Comparison of ENCODE assay signal across 28 cellular contexts in the genomic region with DNA sequence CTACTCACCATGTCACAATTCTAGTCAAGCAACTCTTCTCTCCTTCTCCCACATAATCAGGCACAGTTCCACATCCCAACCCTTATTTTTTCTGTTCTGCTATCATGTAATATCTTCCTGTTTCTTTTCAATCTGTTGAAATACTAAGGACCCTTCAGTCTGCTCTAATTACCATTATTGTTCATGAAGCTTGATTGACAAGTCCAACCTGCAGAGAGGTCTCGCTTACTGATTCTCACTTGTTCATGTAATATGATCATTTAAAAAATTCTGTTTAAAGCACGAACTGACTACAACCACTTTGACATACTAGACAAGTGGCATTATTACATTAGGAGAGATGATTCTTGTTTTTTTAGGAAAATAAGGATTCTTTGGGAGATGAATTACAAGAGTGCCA.
"Had no signal": no experiment of that assay in that cellular context is flagged by ENCODE, and none has a peak within 500 bp of the region (broad histone marks: within the 10 kb centered on the region; RNA-seq: fewer than 3 reads in every experiment).

No MANE protein-coding gene starts in this region.

- H3K9me3 ChIP-seq: suprapubic skin, testis, thoracic aorta, thyroid gland, transverse colon, upper lobe of left lung, upper lobe of right lung, uterus, vagina had no signal

- H3K4me3 Mint-ChIP-seq: stimulated activated effector memory CD8-positive, alpha-beta T cell treated with anti-CD3 and anti-CD28 coated beads, Interleukin-12 subunit alpha, Interleukin-12 subunit beta, amount 100 ng/mL, for 72 hours; stimulated activated memory B cell treated with anti-CD40 and anti-IgM and Interleukin-4, amounts not matched to agents 10 μg/mL and 1 μg/mL and 100 μg/mL, for 72 hours; stimulated activated naive B cell treated with anti-CD40 and anti-IgM and Interleukin-4, amounts not matched to agents 10 μg/mL and 1 μg/mL and 100 μg/mL, for 72 hours; stimulated activated naive CD8-positive, alpha-beta T cell treated with anti-CD3 and anti-CD28 coated beads, Interleukin-15, amount 100 ng/mL, for 72 hours; stimulated activated naive CD8-positive, alpha-beta T cell treated with anti-CD3 and anti-CD28 coated beads, Interleukin-15, Interleukin-2, amounts not matched to agents 100 ng/mL and 50 ng/mL, for 24 hours; type B pancreatic cell had no signal

- H3K27ac Mint-ChIP-seq: stimulated activated effector memory CD8-positive, alpha-beta T cell treated with anti-CD3 and anti-CD28 coated beads, Interleukin-12 subunit alpha, Interleukin-12 subunit beta, amount 100 ng/mL, for 72 hours; stimulated activated memory B cell treated with anti-CD40 and anti-IgM and Interleukin-4, amounts not matched to agents 10 μg/mL and 1 μg/mL and 100 μg/mL, for 72 hours; stimulated activated naive B cell treated with anti-CD40 and anti-IgM and Interleukin-4, amounts not matched to agents 10 μg/mL and 1 μg/mL and 100 μg/mL, for 72 hours; stimulated activated naive CD8-positive, alpha-beta T cell treated with anti-CD3 and anti-CD28 coated beads, Interleukin-15, Interleukin-2, amounts not matched to agents 100 ng/mL and 50 ng/mL, for 24 hours; type B pancreatic cell had no signal

- H3K4me1 ChIP-seq: stomach, suprapubic skin, testis, thyroid gland, tibial artery, tibial nerve, transverse colon, upper lobe of left lung, upper lobe of right lung, uterus, vagina had no signal

- H3K4me3 ChIP-seq: stomach, suprapubic skin, testis, thoracic aorta, thyroid gland, tibial artery, tibial nerve, transverse colon, upper lobe of left lung, upper lobe of right lung, uterus, vagina had no signal

- H3K27me3 Mint-ChIP-seq: type B pancreatic cell had no signal

- ATAC-seq: stimulated activated effector memory CD8-positive, alpha-beta T cell treated with anti-CD3 and anti-CD28 coated beads, Interleukin-12 subunit alpha, Interleukin-12 subunit beta, amount 100 ng/mL, for 72 hours; stimulated activated memory B cell treated with anti-CD40 and anti-IgM and Interleukin-4, amounts not matched to agents 10 μg/mL and 1 μg/mL and 100 μg/mL, for 72 hours; stimulated activated naive B cell treated with anti-CD40 and anti-IgM and Interleukin-4, amounts not matched to agents 10 μg/mL and 1 μg/mL and 100 μg/mL, for 72 hours; stimulated activated naive CD8-positive, alpha-beta T cell treated with anti-CD3 and anti-CD28 coated beads, Interleukin-15, amount 100 ng/mL, for 72 hours; stimulated activated naive CD8-positive, alpha-beta T cell treated with anti-CD3 and anti-CD28 coated beads, Interleukin-15, Interleukin-2, amounts not matched to agents 100 U/mL and 50 U/mL, for 24 hours; upper lobe of right lung had no signal

- H3K4me1 Mint-ChIP-seq: stimulated activated effector memory CD8-positive, alpha-beta T cell treated with anti-CD3 and anti-CD28 coated beads, Interleukin-12 subunit alpha, Interleukin-12 subunit beta, amount 100 ng/mL, for 72 hours; stimulated activated memory B cell treated with anti-CD40 and anti-IgM and Interleukin-4, amounts not matched to agents 10 μg/mL and 1 μg/mL and 100 μg/mL, for 72 hours; stimulated activated naive B cell treated with anti-CD40 and anti-IgM and Interleukin-4, amounts not matched to agents 10 μg/mL and 1 μg/mL and 100 μg/mL, for 72 hours; stimulated activated naive CD8-positive, alpha-beta T cell treated with anti-CD3 and anti-CD28 coated beads, Interleukin-15, amount 100 ng/mL, for 72 hours had no signal

- H3K36me3 ChIP-seq: stomach, suprapubic skin, thoracic aorta, thyroid gland, tibial artery, tibial nerve, transverse colon, upper lobe of left lung, upper lobe of right lung, uterus, vagina had no signal

- H3K36me3 Mint-ChIP-seq: stimulated activated effector memory CD8-positive, alpha-beta T cell treated with anti-CD3 and anti-CD28 coated beads, Interleukin-12 subunit alpha, Interleukin-12 subunit beta, amount 100 ng/mL, for 72 hours; stimulated activated memory B cell treated with anti-CD40 and anti-IgM and Interleukin-4, amounts not matched to agents 10 μg/mL and 1 μg/mL and 100 μg/mL, for 72 hours; type B pancreatic cell had no signal

- H3K27me3 ChIP-seq: stomach, suprapubic skin, testis, thyroid gland, tibial artery, tibial nerve, transverse colon, upper lobe of left lung, upper lobe of right lung, uterus, vagina had no signal

- DNase-seq: stimulated activated CD4-positive, alpha-beta T cell treated with anti-CD3 and anti-CD28 coated beads, Interleukin-2, amount 100 ng/mL, for 48 hours; stimulated activated CD4-positive, alpha-beta T cell treated with anti-CD3 and anti-CD28 coated beads, Interleukin-4, amount 100 ng/mL, for 1 hour; stimulated activated CD4-positive, alpha-beta T cell treated with anti-CD3 and anti-CD28 coated beads, Interleukin-4, amount 100 ng/mL, for 24 hours; stimulated activated CD4-positive, alpha-beta T cell treated with anti-CD3 and anti-CD28 coated beads, Interleukin-4, amount 100 ng/mL, for 4 hours; stimulated activated CD8-positive, alpha-beta memory T cell treated with anti-CD3 and anti-CD28 coated beads, Interleukin-4, amount 100 ng/mL, for 48 hours; stimulated activated naive B cell treated with anti-CD40 and anti-IgM and Interleukin-4, amounts not matched to agents 10 μg/mL and 1 μg/mL and 100 μg/mL, for 72 hours; stimulated activated naive CD4-positive, alpha-beta T cell; stimulated activated naive CD4-positive, alpha-beta T cell treated with Interleukin-2 at 50 U/mL for 16 hours; stimulated activated naive CD8-positive, alpha-beta T cell treated with anti-CD3 and anti-CD28 coated beads, Interleukin-15, amount 100 ng/mL, for 72 hours; stimulated activated naive CD8-positive, alpha-beta T cell treated with anti-CD3 and anti-CD28 coated beads, Interleukin-15, Interleukin-2, amounts not matched to agents 100 U/mL and 50 U/mL, for 24 hours; stomach; substantia nigra; testis; thyroid gland; tibial artery; transverse colon; trophoblast cell; upper lobe of left lung; upper lobe of right lung; uterus had no signal

- H3K27ac ChIP-seq: stomach, suprapubic skin, testis, thoracic aorta, thyroid gland, tibial artery, tibial nerve, transverse colon, upper lobe of left lung, upper lobe of right lung, uterus, vagina had no signal

- H3K9me3 Mint-ChIP-seq: stimulated activated naive CD8-positive, alpha-beta T cell treated with anti-CD3 and anti-CD28 coated beads, Interleukin-15, Interleukin-2, amounts not matched to agents 100 ng/mL and 50 ng/mL, for 24 hours; type B pancreatic cell had no signal
